In the genomic region with DNA sequence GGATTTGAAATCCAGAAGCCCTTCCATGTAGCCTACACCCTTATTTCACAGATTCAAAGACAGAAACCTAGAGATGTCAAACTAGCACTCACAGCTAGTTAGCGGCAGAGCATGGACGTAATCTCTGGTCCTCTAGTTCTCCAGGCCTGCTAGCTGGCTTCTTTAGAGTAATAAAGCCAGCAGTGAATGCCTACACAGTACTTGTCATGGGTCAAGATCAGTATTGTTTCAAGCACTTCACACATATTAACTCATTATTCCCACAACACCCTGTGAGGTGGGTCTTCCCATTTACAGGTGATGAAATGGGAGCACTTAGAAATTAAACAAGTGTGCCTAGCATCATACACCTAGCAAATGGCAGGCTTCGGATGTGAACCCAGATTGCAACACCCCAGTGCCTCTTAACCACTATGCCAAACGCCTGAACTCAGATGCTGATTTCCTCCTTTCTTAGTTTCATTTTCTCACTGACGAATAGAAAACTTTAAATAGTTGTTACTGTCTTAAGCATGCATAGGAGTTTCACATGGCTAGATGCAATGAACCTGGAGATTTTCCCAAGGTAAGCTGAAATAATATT, we compare ENCODE assay signal across 8 cellular contexts. TPM values are rescaled to one million over a fixed set of nuclear protein-coding genes. Genes with fewer than 3 reads are reported as not detected.
DNase-seq lines count a peak whose midpoint lies in the region; ATAC-seq lines count a peak whose summit lies in the region.

No MANE protein-coding gene starts in this region.

- DNase-seq in CD1c-positive myeloid dendritic cell (ENCODE audit: extremely low spot score) (peak; percentile 42), pons (ENCODE audit: low spot score) (peak; percentile 19), A172 (ENCODE audit: low spot score) (no peak), NCI-H774 (lab: John Stamatoyannopoulos, UW) (no peak), NCI-H1694 treated with DMSO at 0.1 percent for 48 hours (lab: John Stamatoyannopoulos, UW) (no peak)
- DNase-seq in activated CD4-positive, alpha-beta T cell treated with anti-CD3 and anti-CD28 coated beads for 48 hours, result peak; percentile 34

- ATAC-seq in GM19395 (IDR thresholded peaks at IDR 0.05; ENCODE audit: unreplicated experiment) (peak; percentile 98), HG03354 (IDR thresholded peaks at IDR 0.05; ENCODE audit: poor library complexity, severe bottlenecking, unreplicated experiment) (peak; percentile 97)

RNA-seq across cellular contexts. Expression of gene ZBTB14, which starts 14.5 kb away (rescaled TPM):
- 18.2 and 20.9 TPM in 2 replicates for total RNA-seq in A172 (2014; rRNA removed; shearing (Covaris generic))

Comparison
In these comparisons a context has a peak if more than half of its experiments do, and no peak if none do; other contexts are left out.
1. DNase-seq: peak in CD1c-positive myeloid dendritic cell (single experiment), activated CD4-positive, alpha-beta T cell treated with anti-CD3 and anti-CD28 coated beads for 48 hours (single experiment) and pons (single experiment); none in A172 (single experiment), NCI-H774 (single experiment) and NCI-H1694 treated with DMSO at 0.1 percent for 48 hours (single experiment).